In genomic region chr2:42809876-42810125, GRCh38 we compare ENCODE assay signal across 1 cellular context.
TF ChIP-seq lines count a peak whose summit lies in the region.

No MANE protein-coding gene starts in this region.

TF ChIP-seq in endothelial cell of umbilical vein, 7 proteins besides CTCF, POLR2A, EP300 and RAD21 (continued from another document):
- no peak for TF ChIP-seq JUN (IDR thresholded peaks at IDR 0.05; ENCODE audit: borderline replicate concordance, insufficient read depth, insufficient read length, low read depth)
- no peak for TF ChIP-seq FOS (IDR thresholded peaks at IDR 0.05; ENCODE audit: borderline replicate concordance, insufficient read depth, low read length)
- TF ChIP-seq MYC (IDR thresholded peaks at IDR 0.05; ENCODE audit: low read depth, low read length) = no peak
- no peak for TF ChIP-seq GATA2 (IDR thresholded peaks at IDR 0.05; ENCODE audit: insufficient read depth, insufficient read length, low read depth, low read length)
- no peak for TF ChIP-seq POLR2AphosphoS5 (IDR thresholded peaks at IDR 0.05; ENCODE audit: insufficient read depth, low read depth, low read length)
- no peak for TF ChIP-seq MAX (IDR thresholded peaks at IDR 0.05; ENCODE audit: insufficient read depth, insufficient read length)
